8 cellular contexts compared by ENCODE assay signal in genomic region chrX:69615779-69616519, GRCh38. TPM values are rescaled to one million over a fixed set of nuclear protein-coding genes. Genes with fewer than 3 reads are reported as not detected.
DNase-seq lines count a peak whose midpoint lies in the region; ATAC-seq and TF ChIP-seq lines count a peak whose summit lies in the region.

Gene EDA (plus strand): TSS chrX:69616113.

- H3K9me3 ChIP-seq in duodenal mucosa (ENCODE audit: control insufficient read depth in 1 of 2, low read length in 2 of 2): no peaks in the 10 kb centered on the region
- H3K9me3 ChIP-seq in left lung: no peaks in the 10 kb centered on the region

- H3K9ac ChIP-seq in duodenal mucosa (ENCODE audit: low read depth in 1 of 2, low read length in 2 of 2): no peak within 1 kb of the TSS

- H3K4me3 Mint-ChIP-seq in activated CD4-positive, alpha-beta memory T cell treated with anti-CD3 and anti-CD28 coated beads for 36 hours: peak within 1 kb of the TSS; percentile 79

- no peaks in the 10 kb centered on the region for H3K36me3 Mint-ChIP-seq in activated CD4-positive, alpha-beta memory T cell treated with anti-CD3 and anti-CD28 coated beads for 36 hours

- peak; percentile 98 for ATAC-seq in left lung
- ATAC-seq in GM21447 (IDR thresholded peaks at IDR 0.05; ENCODE audit: unreplicated experiment): no peak

- TF ChIP-seq CTCF in left lung (IDR thresholded peaks at IDR 0.05): no peak

- H3K4me1 ChIP-seq in duodenal mucosa (ENCODE audit: control insufficient read depth in 1 of 2, insufficient read depth in 2 of 2, low read length in 2 of 2) (no peaks in the 10 kb centered on the region), left lung (no peaks in the 10 kb centered on the region)

- intact Hi-C loops in activated CD4-positive, alpha-beta memory T cell treated with anti-CD3 and anti-CD28 coated beads for 36 hours (cut with micrococcal nuclease): loop anchor here (5.0 kb wide), 5 partner anchors 124 to 789 kb away; partner anchors contain the start of genes EFNB1 and IGBP1
- intact Hi-C loops in left lung (cut with DNase I): no loop called here

- peaks cover 4% of the 10 kb centered on the region for H3K27me3 Mint-ChIP-seq in activated CD4-positive, alpha-beta memory T cell treated with anti-CD3 and anti-CD28 coated beads for 36 hours

- CTCF ChIA-PET in activated CD4-positive, alpha-beta memory T cell treated with anti-CD3 and anti-CD28 coated beads for 36 hours (lab: Charles Lee): no interaction called here

- H3K4me3 ChIP-seq in duodenal mucosa (ENCODE audit: low read depth in 1 of 2, low read length in 2 of 2): peak within 1 kb of the TSS; percentile 55 to 58
- H3K4me3 ChIP-seq in left lung: peak within 1 kb of the TSS; percentile 40 to 51

- H3K27ac ChIP-seq in duodenal mucosa (ENCODE audit: low read depth, low read length) (no peak within 1 kb of the TSS), left lung (no peak within 1 kb of the TSS)

- POLR2A ChIA-PET in activated CD4-positive, alpha-beta memory T cell treated with anti-CD3 and anti-CD28 coated beads for 36 hours (lab: Charles Lee): no interaction called here

- peak; percentile 80 for DNase-seq in DMS 273 treated with DMSO at 0.1 percent for 48 hours (lab: John Stamatoyannopoulos, UW)
- DNase-seq in HCEC 1CT: peak; percentile 1
- DNase-seq in NCI-H2227 treated with DMSO at 0.1 percent for 48 hours (lab: John Stamatoyannopoulos, UW): peak; percentile 89
- DNase-seq in activated CD4-positive, alpha-beta memory T cell treated with anti-CD3 and anti-CD28 coated beads for 36 hours: peak; percentile 80
- DNase-seq in left lung: peak; percentile 81 to 87
- peak; percentile 38 to 45 for DNase-seq in stimulated activated CD4-positive, alpha-beta T cell treated with anti-CD3 and anti-CD28 coated beads, Interleukin-1b, Interleukin-23, amount 100 ng/mL, for 1 hour (ENCODE audit: low read depth in 2 of 2)

- H3K4me1 Mint-ChIP-seq in activated CD4-positive, alpha-beta memory T cell treated with anti-CD3 and anti-CD28 coated beads for 36 hours (ENCODE audit: low read depth): peaks cover 19% of the 10 kb centered on the region

- H3K27me3 ChIP-seq in duodenal mucosa (ENCODE audit: control insufficient read depth in 1 of 2, insufficient read depth in 2 of 2, low read length in 2 of 2) (no peaks in the 10 kb centered on the region), left lung (peaks cover 0 to 30% of the 10 kb centered on the region in 2 donors)

- no peaks in the 10 kb centered on the region for H3K9me3 Mint-ChIP-seq in activated CD4-positive, alpha-beta memory T cell treated with anti-CD3 and anti-CD28 coated beads for 36 hours

- no peak within 1 kb of the TSS for H3K27ac Mint-ChIP-seq in activated CD4-positive, alpha-beta memory T cell treated with anti-CD3 and anti-CD28 coated beads for 36 hours

- H3K36me3 ChIP-seq in duodenal mucosa (ENCODE audit: control insufficient read depth in 1 of 2, insufficient read depth in 2 of 2, low read length in 2 of 2) (no peaks in the 10 kb centered on the region), left lung (no peaks in the 10 kb centered on the region)

RNA-seq across cellular contexts. Expression of gene EDA, which starts in this region (rescaled TPM):
- 1 to 10 TPM; 3.3 to 4.2 TPM for total RNA-seq in activated CD4-positive, alpha-beta memory T cell treated with anti-CD3 and anti-CD28 coated beads for 36 hours
- 1 to 10 TPM; 2.2 to 4.3 TPM for total RNA-seq in left lung

Comparison
In these comparisons a context has a peak if more than half of its experiments do, and no peak if none do; other contexts are left out.
1. DNase-seq: peak in every context shown above with its lines; median percentile 89 in NCI-H2227 treated with DMSO at 0.1 percent for 48 hours; 84 in left lung; 80 in DMS 273 treated with DMSO at 0.1 percent for 48 hours; 80 in activated CD4-positive, alpha-beta memory T cell treated with anti-CD3 and anti-CD28 coated beads for 36 hours; 42 in stimulated activated CD4-positive, alpha-beta T cell treated with anti-CD3 and anti-CD28 coated beads, Interleukin-1b, Interleukin-23, amount 100 ng/mL, for 1 hour; 1 in HCEC 1CT.